Comparison of ENCODE assay signal across 1 cellular context in the genomic region with DNA sequence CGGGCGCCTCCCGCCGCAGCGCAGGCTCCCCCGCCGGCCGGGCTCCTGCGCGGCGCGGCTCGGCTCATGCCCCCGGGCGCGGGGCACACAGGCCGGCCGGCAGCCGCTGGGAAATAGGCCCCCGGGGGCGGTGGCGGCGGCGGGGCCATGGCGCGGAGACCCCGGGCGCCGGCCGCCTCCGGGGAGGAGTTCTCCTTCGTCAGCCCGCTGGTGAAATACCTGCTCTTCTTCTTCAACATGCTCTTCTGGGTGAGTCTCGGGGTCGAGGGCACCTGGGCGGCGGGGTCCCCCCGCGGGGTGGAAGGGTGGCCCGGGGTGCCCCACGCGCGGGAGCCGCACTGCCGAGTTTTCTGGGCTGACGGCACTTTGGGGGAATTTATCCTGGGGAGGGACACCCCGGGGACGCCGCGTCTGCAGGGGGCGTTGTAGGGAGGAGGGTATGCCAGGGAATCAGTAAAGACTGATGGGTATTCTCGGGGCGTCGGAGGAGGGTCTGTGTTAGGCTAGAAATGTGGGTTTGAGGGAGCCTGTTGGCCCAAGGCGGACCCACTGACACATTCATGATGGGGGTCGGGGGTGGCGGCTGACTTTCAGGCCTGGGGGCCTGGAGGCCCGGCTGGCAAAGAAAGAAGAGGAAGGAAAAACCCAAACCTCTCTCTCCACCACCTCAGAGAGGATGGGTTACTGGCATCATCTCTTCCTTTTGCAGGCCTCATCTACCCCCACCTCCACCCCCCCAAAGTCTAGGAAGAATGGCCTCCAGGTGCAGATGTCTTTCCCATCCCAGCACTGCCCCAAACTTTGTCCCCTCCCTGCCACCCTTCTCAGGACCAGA.
TF ChIP-seq lines count a peak whose summit lies in the region.

No MANE protein-coding gene starts in this region.

TF ChIP-seq in HepG2, 621 proteins besides CTCF, POLR2A, EP300 and RAD21 (continued from another document and continues in another):
- TF ChIP-seq ZBTB40 (IDR thresholded peaks at IDR 0.05), result no peak
- TF ChIP-seq ZBTB40 (CRISPR knock-in tag; IDR thresholded peaks at IDR 0.05), result no peak
- TF ChIP-seq THYN1 (CRISPR knock-in tag; IDR thresholded peaks at IDR 0.05; ENCODE audit: borderline replicate concordance, low read depth), result no peak
- TF ChIP-seq, protein P1, sequence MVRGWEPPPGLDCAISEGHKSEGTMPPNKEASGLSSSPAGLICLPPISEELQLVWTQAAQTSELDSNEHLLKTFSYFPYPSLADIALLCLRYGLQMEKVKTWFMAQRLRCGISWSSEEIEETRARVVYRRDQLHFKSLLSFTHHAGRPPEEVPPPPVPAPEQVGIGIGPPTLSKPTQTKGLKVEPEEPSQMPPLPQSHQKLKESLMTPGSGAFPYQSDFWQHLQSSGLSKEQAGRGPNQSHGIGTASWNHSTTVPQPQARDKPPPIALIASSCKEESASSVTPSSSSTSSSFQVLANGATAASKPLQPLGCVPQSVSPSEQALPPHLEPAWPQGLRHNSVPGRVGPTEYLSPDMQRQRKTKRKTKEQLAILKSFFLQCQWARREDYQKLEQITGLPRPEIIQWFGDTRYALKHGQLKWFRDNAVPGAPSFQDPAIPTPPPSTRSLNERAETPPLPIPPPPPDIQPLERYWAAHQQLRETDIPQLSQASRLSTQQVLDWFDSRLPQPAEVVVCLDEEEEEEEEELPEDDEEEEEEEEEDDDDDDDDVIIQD (CRISPR knock-in tag; IDR thresholded peaks at IDR 0.05; ENCODE audit: low read depth), result no peak
- peak; percentile 48; the same call in 1 of the 2 replicates for TF ChIP-seq ZNF687 (CRISPR knock-in tag; IDR thresholded peaks at IDR 0.05)
- TF ChIP-seq SIX4 (CRISPR knock-in tag; IDR thresholded peaks at IDR 0.05), result no peak
- no peak for TF ChIP-seq CHD2 (IDR thresholded peaks at IDR 0.05; ENCODE audit: low read depth, low read length)
- TF ChIP-seq ZNF563 (CRISPR knock-in tag; IDR thresholded peaks at IDR 0.05), result 0 out of 2 replicates have a peak, but pooled peaks have one; percentile 46
- no peak for TF ChIP-seq SMAD1 (CRISPR knock-in tag; IDR thresholded peaks at IDR 0.05; ENCODE audit: borderline replicate concordance, low read depth)
- no peak for TF ChIP-seq PRDM15 (CRISPR knock-in tag; IDR thresholded peaks at IDR 0.05)
- no peak for TF ChIP-seq ZNF33A (CRISPR knock-in tag; IDR thresholded peaks at IDR 0.05; ENCODE audit: borderline replicate concordance)
- no peak for TF ChIP-seq KDM5B (CRISPR knock-in tag; IDR thresholded peaks at IDR 0.05; ENCODE audit: borderline replicate concordance)
- no peak for TF ChIP-seq ETV6 (CRISPR knock-in tag; conservative IDR thresholded peaks at IDR 0.05)
- TF ChIP-seq, protein P2, sequence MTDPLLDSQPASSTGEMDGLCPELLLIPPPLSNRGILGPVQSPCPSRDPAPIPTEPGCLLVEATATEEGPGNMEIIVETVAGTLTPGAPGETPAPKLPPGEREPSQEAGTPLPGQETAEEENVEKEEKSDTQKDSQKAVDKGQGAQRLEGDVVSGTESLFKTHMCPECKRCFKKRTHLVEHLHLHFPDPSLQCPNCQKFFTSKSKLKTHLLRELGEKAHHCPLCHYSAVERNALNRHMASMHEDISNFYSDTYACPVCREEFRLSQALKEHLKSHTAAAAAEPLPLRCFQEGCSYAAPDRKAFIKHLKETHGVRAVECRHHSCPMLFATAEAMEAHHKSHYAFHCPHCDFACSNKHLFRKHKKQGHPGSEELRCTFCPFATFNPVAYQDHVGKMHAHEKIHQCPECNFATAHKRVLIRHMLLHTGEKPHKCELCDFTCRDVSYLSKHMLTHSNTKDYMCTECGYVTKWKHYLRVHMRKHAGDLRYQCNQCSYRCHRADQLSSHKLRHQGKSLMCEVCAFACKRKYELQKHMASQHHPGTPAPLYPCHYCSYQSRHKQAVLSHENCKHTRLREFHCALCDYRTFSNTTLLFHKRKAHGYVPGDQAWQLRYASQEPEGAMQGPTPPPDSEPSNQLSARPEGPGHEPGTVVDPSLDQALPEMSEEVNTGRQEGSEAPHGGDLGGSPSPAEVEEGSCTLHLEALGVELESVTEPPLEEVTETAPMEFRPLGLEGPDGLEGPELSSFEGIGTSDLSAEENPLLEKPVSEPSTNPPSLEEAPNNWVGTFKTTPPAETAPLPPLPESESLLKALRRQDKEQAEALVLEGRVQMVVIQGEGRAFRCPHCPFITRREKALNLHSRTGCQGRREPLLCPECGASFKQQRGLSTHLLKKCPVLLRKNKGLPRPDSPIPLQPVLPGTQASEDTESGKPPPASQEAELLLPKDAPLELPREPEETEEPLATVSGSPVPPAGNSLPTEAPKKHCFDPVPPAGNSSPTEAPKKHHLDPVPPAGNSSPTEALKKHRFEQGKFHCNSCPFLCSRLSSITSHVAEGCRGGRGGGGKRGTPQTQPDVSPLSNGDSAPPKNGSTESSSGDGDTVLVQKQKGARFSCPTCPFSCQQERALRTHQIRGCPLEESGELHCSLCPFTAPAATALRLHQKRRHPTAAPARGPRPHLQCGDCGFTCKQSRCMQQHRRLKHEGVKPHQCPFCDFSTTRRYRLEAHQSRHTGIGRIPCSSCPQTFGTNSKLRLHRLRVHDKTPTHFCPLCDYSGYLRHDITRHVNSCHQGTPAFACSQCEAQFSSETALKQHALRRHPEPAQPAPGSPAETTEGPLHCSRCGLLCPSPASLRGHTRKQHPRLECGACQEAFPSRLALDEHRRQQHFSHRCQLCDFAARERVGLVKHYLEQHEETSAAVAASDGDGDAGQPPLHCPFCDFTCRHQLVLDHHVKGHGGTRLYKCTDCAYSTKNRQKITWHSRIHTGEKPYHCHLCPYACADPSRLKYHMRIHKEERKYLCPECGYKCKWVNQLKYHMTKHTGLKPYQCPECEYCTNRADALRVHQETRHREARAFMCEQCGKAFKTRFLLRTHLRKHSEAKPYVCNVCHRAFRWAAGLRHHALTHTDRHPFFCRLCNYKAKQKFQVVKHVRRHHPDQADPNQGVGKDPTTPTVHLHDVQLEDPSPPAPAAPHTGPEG (CRISPR knock-in tag; IDR thresholded peaks at IDR 0.05), result no peak
- TF ChIP-seq FOSL1 (CRISPR knock-in tag; IDR thresholded peaks at IDR 0.05; ENCODE audit: borderline replicate concordance), result no peak
- no peak for TF ChIP-seq XRCC5 (optimal IDR thresholded peaks at IDR 0.05; ENCODE audit: low read length)
- TF ChIP-seq CAMTA2 (CRISPR knock-in tag; IDR thresholded peaks at IDR 0.05; ENCODE audit: borderline replicate concordance), result no peak
- no peak for TF ChIP-seq NCOA1 (CRISPR knock-in tag; IDR thresholded peaks at IDR 0.05)
- no peak for TF ChIP-seq ELF4 (CRISPR knock-in tag; IDR thresholded peaks at IDR 0.05; ENCODE audit: borderline replicate concordance)
- TF ChIP-seq TAF15 (IDR thresholded peaks at IDR 0.05; ENCODE audit: low read depth, low read length, poor library complexity, severe bottlenecking), result no peak
- no peak for TF ChIP-seq HNF4A (CRISPR knock-in tag; IDR thresholded peaks at IDR 0.05)
- no peak for TF ChIP-seq FOXA1 (IDR thresholded peaks at IDR 0.05)
- TF ChIP-seq FOXA1 (CRISPR knock-in tag; IDR thresholded peaks at IDR 0.05), result no peak
- no peak for TF ChIP-seq ZNF720 (CRISPR knock-in tag; IDR thresholded peaks at IDR 0.05)
